In genomic region chr7:116653204-116653603, GRCh38 we compare ENCODE assay signal across 10 cellular contexts. TPM values are rescaled to one million over a fixed set of nuclear protein-coding genes. Genes with fewer than 3 reads are reported as not detected.
DNase-seq lines count a peak whose midpoint lies in the region; ATAC-seq and TF ChIP-seq lines count a peak whose summit lies in the region.
"Had no signal": no experiment of that assay in that cellular context is flagged by ENCODE, and none has a peak within 500 bp of the region (broad histone marks: within the 10 kb centered on the region; RNA-seq: fewer than 3 reads in every experiment).

No MANE protein-coding gene starts in this region.

- no peak overlapping the region for H3K4me3 ChIP-seq in gastrocnemius medialis
- H3K4me3 ChIP-seq: colonic mucosa had no signal

- no peak for TF ChIP-seq CTCF in gastrocnemius medialis (IDR thresholded peaks at IDR 0.05 in 4 of 5, conservative IDR thresholded peaks at IDR 0.05 in 1 of 5)

- ATAC-seq in GM19025 (IDR thresholded peaks at IDR 0.05; ENCODE audit: low read depth, unreplicated experiment) = peak; percentile 44
- ATAC-seq in gastrocnemius medialis = peak; percentile 90 to 94
- ATAC-seq in GM21786 (IDR thresholded peaks at IDR 0.05; ENCODE audit: unreplicated experiment) = no peak
- ATAC-seq in HG02678 (IDR thresholded peaks at IDR 0.05; ENCODE audit: unreplicated experiment) = no peak
- no peak for ATAC-seq in GM21528 (IDR thresholded peaks at IDR 0.05; ENCODE audit: low FRiP score, unreplicated experiment)

- no peaks in the 10 kb centered on the region for H3K36me3 ChIP-seq in gastrocnemius medialis
- H3K36me3 ChIP-seq: colonic mucosa had no signal

- no peaks in the 10 kb centered on the region for H3K27me3 ChIP-seq in gastrocnemius medialis
- H3K27me3 ChIP-seq: colonic mucosa had no signal

- TF ChIP-seq POLR2A in gastrocnemius medialis (IDR thresholded peaks at IDR 0.05) = no peak

- H3K9me3 ChIP-seq in gastrocnemius medialis = no peaks in the 10 kb centered on the region
- H3K9me3 ChIP-seq: colonic mucosa had no signal

- peaks cover 4 to 18% of the 10 kb centered on the region in 2 donors for H3K4me1 ChIP-seq in gastrocnemius medialis
- H3K4me1 ChIP-seq: colonic mucosa had no signal

- in situ Hi-C loops in gastrocnemius medialis (cut with MboI; ENCODE audit: low sequenced_read_pairs in 4 of 4) = no loop called here

- DNase-seq in M059J (ENCODE audit: low read depth) = peak; percentile 95
- peak; percentile 95 for DNase-seq in epithelial cell of prostate (ENCODE audit: low read depth, low spot score)
- DNase-seq in gastrocnemius medialis = peak in 1 of 2 donors; percentile 36
- no peak for DNase-seq in GOT3 (lab: John Stamatoyannopoulos, UW)
- DNase-seq: colonic mucosa had no signal

- intact Hi-C loops in gastrocnemius medialis (cut with DNase I; ENCODE audit: low total_unique reads) = no loop called here

- peak overlapping the region; percentile 99 for H3K27ac ChIP-seq in epithelial cell of prostate
- peak overlapping the region; percentile 20 to 64 (median 44) for H3K27ac ChIP-seq in gastrocnemius medialis
- H3K27ac ChIP-seq: colonic mucosa, KMS-11 had no signal

RNA-seq across cellular contexts. Expression of gene MET, which starts 18.8 kb away (rescaled TPM):
- total RNA-seq in M059J (2014; rRNA removed; shearing (Covaris generic)) = 131 and 199 TPM in 2 replicates
- 10 to 100 TPM; 15.9 to 36.8 (median 28.7) TPM for total RNA-seq in gastrocnemius medialis

Comparison
In these comparisons a context has a peak if more than half of its experiments do, and no peak if none do; other contexts are left out.
1. ATAC-seq: peak in GM19025 (single experiment) and gastrocnemius medialis (2 of 2); none in GM21786 (single experiment), HG02678 (single experiment) and GM21528 (single experiment).